Comparison of ENCODE assay signal across 8 cellular contexts in the genomic region with DNA sequence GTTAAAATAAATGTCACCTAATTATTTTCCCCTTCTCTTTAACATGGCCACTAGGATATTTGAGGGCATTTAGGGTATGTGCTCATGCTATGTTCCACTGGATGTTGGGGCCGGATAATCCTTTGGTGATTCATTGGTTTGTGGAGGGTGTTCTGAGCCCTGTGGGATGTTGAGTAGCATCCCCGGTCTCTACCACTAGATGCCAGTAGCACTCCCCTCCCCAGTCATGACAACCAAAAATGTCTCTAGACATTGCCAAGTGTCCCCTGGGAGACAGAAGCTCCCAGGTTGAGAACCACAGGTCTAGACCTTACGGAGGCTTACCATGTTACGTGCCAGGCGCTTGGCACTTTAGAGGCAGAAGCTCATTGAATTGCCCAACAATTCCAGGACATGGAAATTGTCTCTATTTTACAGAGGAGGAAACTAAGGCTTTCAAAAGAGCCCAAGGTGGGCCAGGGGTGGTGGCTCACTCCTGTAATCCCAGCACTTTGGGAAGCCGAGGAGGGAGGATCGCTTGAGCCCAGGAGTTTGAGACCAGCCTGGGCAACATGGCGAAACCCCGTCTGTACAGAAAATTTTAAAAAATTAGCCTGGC. TPM values are rescaled to one million over a fixed set of nuclear protein-coding genes. Genes with fewer than 3 reads are reported as not detected.
DNase-seq lines count a peak whose midpoint lies in the region; ATAC-seq and TF ChIP-seq lines count a peak whose summit lies in the region.

No MANE protein-coding gene starts in this region.

- no peaks in the 10 kb centered on the region for H3K79me1 ChIP-seq in trophoblast cell (ENCODE audit: low read length)

- no peak overlapping the region for H2AK5ac ChIP-seq in trophoblast cell (ENCODE audit: low read length)

- no peak overlapping the region for H4K91ac ChIP-seq in trophoblast cell (ENCODE audit: low read depth, low read length)

- H3K27me3 ChIP-seq in SU-DHL-6 (ENCODE audit: low read length) = no peaks in the 10 kb centered on the region
- no peaks in the 10 kb centered on the region for H3K27me3 ChIP-seq in trophoblast cell (ENCODE audit: insufficient read depth, low read length)

- H3K36me3 ChIP-seq in SU-DHL-6 (ENCODE audit: low read length) = no peaks in the 10 kb centered on the region
- no peaks in the 10 kb centered on the region for H3K36me3 ChIP-seq in trophoblast cell (ENCODE audit: control insufficient read depth in 1 of 2, insufficient read depth in 2 of 2, low read length in 2 of 2)

- WGBS in trophoblast cell (ENCODE audit: extremely low coverage, insufficient coverage, insufficient read length) = no CpG with 5 or more reads among the region's 9 CpGs

- peak; percentile 30 for DNase-seq in activated T-cell treated with anti-CD3 and anti-CD28 coated beads for 24 hours (ENCODE audit: low read depth)
- DNase-seq in activated T-cell treated with anti-CD3 and anti-CD28 coated beads, Interleukin-2, amount 50 U/mL, for 1 hour = no peak
- DNase-seq in LHCN-M2 (ENCODE audit: low read depth) = peak; percentile 72
- peak; percentile 32 to 46 for DNase-seq in erythroblast (lab: John Stamatoyannopoulos, UW)
- peak; percentile 53 to 74 for DNase-seq in trophoblast cell

- H4K8ac ChIP-seq in trophoblast cell (ENCODE audit: low read depth, low read length) = no peak overlapping the region

- H4K20me1 ChIP-seq in SU-DHL-6 (ENCODE audit: low read depth, low read length) = no peaks in the 10 kb centered on the region

- H3K23ac ChIP-seq in trophoblast cell (ENCODE audit: low read length) = no peak overlapping the region

- H3K9me3 ChIP-seq in SU-DHL-6 (ENCODE audit: insufficient read depth, low read length) (no peaks in the 10 kb centered on the region), trophoblast cell (ENCODE audit: insufficient read depth, low read depth, low read length) (no peaks in the 10 kb centered on the region)

- H3K9ac ChIP-seq in SU-DHL-6 (ENCODE audit: low read length) (no peak overlapping the region), trophoblast cell (ENCODE audit: low read length) (no peak overlapping the region)

- H3K4ac ChIP-seq in trophoblast cell (ENCODE audit: low read depth, low read length) = no peak overlapping the region

- H2BK5ac ChIP-seq in trophoblast cell (ENCODE audit: low read depth, low read length, poor library complexity) = no peak overlapping the region

- H3K4me1 ChIP-seq in trophoblast cell (ENCODE audit: control insufficient read depth in 1 of 2, insufficient read depth in 2 of 2, low read length in 2 of 2) = no peaks in the 10 kb centered on the region

- H3K14ac ChIP-seq in trophoblast cell (ENCODE audit: low read length) = no peak overlapping the region

- no peak for TF ChIP-seq POLR2A in erythroblast (IDR thresholded peaks at IDR 0.05; ENCODE audit: low read length)

- H3K9me2 ChIP-seq in SU-DHL-6 (replicated peaks; ENCODE audit: insufficient read depth, low read length) = no peaks in the 10 kb centered on the region

- H3K27ac ChIP-seq in SU-DHL-6 (ENCODE audit: low read depth, low read length) (no peak overlapping the region), trophoblast cell (ENCODE audit: low read depth, low read length) (no peak overlapping the region)

- ATAC-seq in GM21423 (IDR thresholded peaks at IDR 0.05; ENCODE audit: unreplicated experiment) (no peak), GM18867 (IDR thresholded peaks at IDR 0.05; ENCODE audit: unreplicated experiment) (no peak)

- H2BK12ac ChIP-seq in trophoblast cell (ENCODE audit: low read length) = no peak overlapping the region

- H3K18ac ChIP-seq in trophoblast cell (ENCODE audit: low read length) = no peak overlapping the region

- H2AFZ ChIP-seq in SU-DHL-6 (ENCODE audit: low read depth, low read length, severe bottlenecking) = no peak overlapping the region
- H2AFZ ChIP-seq in trophoblast cell (ENCODE audit: insufficient read depth, low read length, poor library complexity) = no peak overlapping the region

- no peaks in the 10 kb centered on the region for H3F3A ChIP-seq in SU-DHL-6 (ENCODE audit: insufficient read depth)

- no peaks in the 10 kb centered on the region for H3K79me2 ChIP-seq in SU-DHL-6 (ENCODE audit: insufficient read depth, low read length)
- H3K79me2 ChIP-seq in trophoblast cell (ENCODE audit: control insufficient read depth, insufficient read depth, low read length, poor library complexity) = no peaks in the 10 kb centered on the region

- peak; percentile 47 for TF ChIP-seq CTCF in SU-DHL-6 (IDR thresholded peaks at IDR 0.05; ENCODE audit: insufficient read depth, low read length, poor library complexity, severe bottlenecking)

- H3K4me3 ChIP-seq in SU-DHL-6 (ENCODE audit: insufficient read depth, low read length, poor library complexity, severe bottlenecking) = no peak overlapping the region
- no peak overlapping the region for H3K4me3 ChIP-seq in trophoblast cell (ENCODE audit: low read depth, low read length)

- H3K4me2 ChIP-seq in SU-DHL-6 (ENCODE audit: low read depth, low read length, poor library complexity, severe bottlenecking) (no peak overlapping the region), trophoblast cell (ENCODE audit: low read length) (no peak overlapping the region)

- H2BK120ac ChIP-seq in trophoblast cell (ENCODE audit: insufficient read depth, low read length, poor library complexity) = no peak overlapping the region

- no peak overlapping the region for H4K12ac ChIP-seq in trophoblast cell (ENCODE audit: low read depth, low read length)

RNA-seq across cellular contexts. Expression of a gene that starts 14.1 kb away (rescaled TPM):
- 3.6 and 6.3 TPM in 2 replicates for total RNA-seq in LHCN-M2 (2014; rRNA removed)
- 10.4 TPM for polyA plus RNA-seq in LHCN-M2 (2012)
- 3.7 and 4.4 TPM in 2 replicates for polyA plus RNA-seq in trophoblast cell (2013)

RNA-seq across cellular contexts. Expression of a gene that starts 17.6 kb away (rescaled TPM):
- total RNA-seq in LHCN-M2 (2014; rRNA removed) = 129 and 189 TPM in 2 replicates
- polyA plus RNA-seq in LHCN-M2 (2012) = 118 TPM
- 13.4 and 15.0 TPM in 2 replicates for polyA plus RNA-seq in trophoblast cell (2013)

RNA-seq across cellular contexts. Expression of a gene that starts 56.3 kb away (rescaled TPM):
- not detected in 2 replicates for total RNA-seq in LHCN-M2 (2014; rRNA removed)
- polyA plus RNA-seq in LHCN-M2 (2012) = not detected
- 3.3 and 4.3 TPM in 2 replicates for polyA plus RNA-seq in trophoblast cell (2013)
